Comparison of ENCODE assay signal across 10 cellular contexts in genomic region chr22:42073568-42074152, GRCh38. TPM values are rescaled to one million over a fixed set of nuclear protein-coding genes. Genes with fewer than 3 reads are reported as not detected.
DNase-seq lines count a peak whose midpoint lies in the region; ATAC-seq and TF ChIP-seq lines count a peak whose summit lies in the region.
"Had no signal": no experiment of that assay in that cellular context is flagged by ENCODE, and none has a peak within 500 bp of the region (broad histone marks: within the 10 kb centered on the region; RNA-seq: fewer than 3 reads in every experiment).

No MANE protein-coding gene starts in this region.

- peak overlapping the region; percentile 79 for H3K4me3 Mint-ChIP-seq in dendritic cell treated with granulocyte-macrophage colony-stimulating factor and Interleukin-4, amounts not matched to agents 40 ng/mL and 50 ng/mL, for 4 days

- H3K9me3 ChIP-seq in left ventricle myocardium inferior (replicated peaks) (no peaks in the 10 kb centered on the region), muscle layer of duodenum (ENCODE audit: control insufficient read depth in 1 of 2, low read length in 2 of 2) (no peaks in the 10 kb centered on the region), aorta (ENCODE audit: control insufficient read depth, low read length) (no peaks in the 10 kb centered on the region)

- H3K4me1 ChIP-seq in left ventricle myocardium inferior (peaks cover 80% of the 10 kb centered on the region), muscle layer of duodenum (ENCODE audit: control insufficient read depth in 1 of 2, insufficient read depth in 2 of 2, low read length in 2 of 2) (peaks cover 13 to 35% of the 10 kb centered on the region in 2 donors), aorta (ENCODE audit: control insufficient read depth in 1 of 2, insufficient read depth in 2 of 2, low read length in 2 of 2) (no peaks in the 10 kb centered on the region)

- peaks cover 58% of the 10 kb centered on the region for H3K36me3 Mint-ChIP-seq in dendritic cell treated with granulocyte-macrophage colony-stimulating factor and Interleukin-4, amounts not matched to agents 40 ng/mL and 50 ng/mL, for 4 days (ENCODE audit: low read depth)

- intact Hi-C loops in left ventricle myocardium inferior (cut with micrococcal nuclease), result no loop called here
- intact Hi-C loops in Right ventricle myocardium inferior (cut with DNase I), result no loop called here
- intact Hi-C loops in dendritic cell treated with granulocyte-macrophage colony-stimulating factor and Interleukin-4, amounts not matched to agents 40 ng/mL and 50 ng/mL, for 4 days (cut with micrococcal nuclease), result no loop called here
- intact Hi-C loops in aorta (cut with DNase I), result loop anchor here in 1 of 2 donors (5.0 kb wide), 1 partner anchor 386 kb away; the partner anchor contains the start of gene SNU13

- H3K4me3 ChIP-seq in left ventricle myocardium inferior, result peak overlapping the region; percentile 77
- H3K4me3 ChIP-seq in muscle layer of duodenum (ENCODE audit: low read depth in 1 of 2, low read length in 2 of 2), result peak overlapping the region; percentile 48 to 71
- H3K4me3 ChIP-seq in aorta (ENCODE audit: low read length in 2 of 2), result peak overlapping the region; percentile 53 to 80

- no peak for TF ChIP-seq CTCF in left ventricle myocardium inferior (IDR thresholded peaks at IDR 0.05; ENCODE audit: borderline replicate concordance)

- H3K27ac ChIP-seq in left ventricle myocardium inferior (replicated peaks) (peak overlapping the region; percentile 92), muscle layer of duodenum (ENCODE audit: low read length) (no peak overlapping the region), aorta (ENCODE audit: low read depth in 1 of 2, low read length in 2 of 2) (peak overlapping the region in 1 of 2 donors; percentile 92)

- H3K27me3 Mint-ChIP-seq in dendritic cell treated with granulocyte-macrophage colony-stimulating factor and Interleukin-4, amounts not matched to agents 40 ng/mL and 50 ng/mL, for 4 days, result no peaks in the 10 kb centered on the region

- H3K36me3 ChIP-seq in left ventricle myocardium inferior (peaks cover 17% of the 10 kb centered on the region), muscle layer of duodenum (ENCODE audit: control insufficient read depth in 1 of 2, insufficient read depth in 2 of 2, low read length in 2 of 2) (peaks cover 0 to 18% of the 10 kb centered on the region in 2 donors), aorta (ENCODE audit: control insufficient read depth in 1 of 2, insufficient read depth in 2 of 2, low read length in 1 of 2) (no peaks in the 10 kb centered on the region)

- no peak for ATAC-seq in Right ventricle myocardium inferior
- no peak for ATAC-seq in aorta (ENCODE audit: low FRiP score)
- no peak for ATAC-seq in HG03565 (IDR thresholded peaks at IDR 0.05; ENCODE audit: unreplicated experiment)

- H3K27ac Mint-ChIP-seq in dendritic cell treated with granulocyte-macrophage colony-stimulating factor and Interleukin-4, amounts not matched to agents 40 ng/mL and 50 ng/mL, for 4 days, result peak overlapping the region; percentile 96

- no peaks in the 10 kb centered on the region for H3K27me3 ChIP-seq in left ventricle myocardium inferior (ENCODE audit: low read depth)
- no peaks in the 10 kb centered on the region for H3K27me3 ChIP-seq in muscle layer of duodenum (ENCODE audit: low read depth, low read length)
- H3K27me3 ChIP-seq in aorta (ENCODE audit: control insufficient read depth in 1 of 2, insufficient read depth in 2 of 2, low read length in 1 of 2), result no peaks in the 10 kb centered on the region

- WGBS in aorta, 2 donors, result 40 to 45% methylated on average over 25 to 28 of the region's 28 CpGs

- H3K9me3 Mint-ChIP-seq in dendritic cell treated with granulocyte-macrophage colony-stimulating factor and Interleukin-4, amounts not matched to agents 40 ng/mL and 50 ng/mL, for 4 days, result no peaks in the 10 kb centered on the region

- peaks cover 67% of the 10 kb centered on the region for H3K4me1 Mint-ChIP-seq in dendritic cell treated with granulocyte-macrophage colony-stimulating factor and Interleukin-4, amounts not matched to agents 40 ng/mL and 50 ng/mL, for 4 days (ENCODE audit: low read depth)

- DNase-seq in left ventricle myocardium inferior (no peak), Right ventricle myocardium inferior (ENCODE audit: missing footprints) (no peak), aorta (no peak), MV-4-11 (lab: John Stamatoyannopoulos, UW) (no peak), NCI-H1930 (lab: John Stamatoyannopoulos, UW) (no peak)
- DNase-seq: NCI-H2081 treated with DMSO at 0.1 percent for 48 hours had no signal

RNA-seq across cellular contexts. Expression of gene PHETA2, which starts 0.4 kb away (rescaled TPM):
- total RNA-seq in left ventricle myocardium inferior (3.4 TPM), Right ventricle myocardium inferior (6.2 TPM), aorta (10 to 100 TPM; 14.4 to 24.4 TPM)
- 10 to 100 TPM; 12.8 to 16.6 TPM for polyA plus RNA-seq in aorta

RNA-seq across cellular contexts. Expression of gene NAGA, which starts 3.0 kb away (rescaled TPM):
- total RNA-seq in left ventricle myocardium inferior, result 11.7 TPM
- total RNA-seq in Right ventricle myocardium inferior, result 14.3 TPM
- 10 to 100 TPM; 22.3 to 27.6 TPM for total RNA-seq in aorta
- polyA plus RNA-seq in aorta, result 10 to 100 TPM in 1 of 2 donors, 1 to 10 TPM in 1; 8.4 to 16.3 TPM

RNA-seq across cellular contexts. Expression of gene SMDT1, which starts 5.8 kb away (rescaled TPM):
- total RNA-seq in left ventricle myocardium inferior (153 TPM), Right ventricle myocardium inferior (172 TPM), aorta (10 to 100 TPM; 62.9 to 71.3 TPM)
- polyA plus RNA-seq in aorta, result 100 to 1,000 TPM in 1 of 2 donors, 10 to 100 TPM in 1; 93.8 to 143 TPM

RNA-seq across cellular contexts. Expression of gene NDUFA6, which starts 16.9 kb away (rescaled TPM):
- total RNA-seq in left ventricle myocardium inferior, result 270 TPM
- 296 TPM for total RNA-seq in Right ventricle myocardium inferior
- 10 to 100 TPM; 30.6 to 34.1 TPM for total RNA-seq in aorta
- polyA plus RNA-seq in aorta, result 10 to 100 TPM; 72.3 to 81.5 TPM

RNA-seq across cellular contexts. Expression of gene CYP2D6, which starts 57.0 kb away (rescaled TPM):
- 0.16 TPM for total RNA-seq in left ventricle myocardium inferior
- total RNA-seq in Right ventricle myocardium inferior, result not detected
- total RNA-seq in aorta, result 1 to 10 TPM; 1.0 to 1.1 TPM
- polyA plus RNA-seq in aorta, result 1 to 10 TPM; 1.8 to 3.8 TPM
- total RNA-seq: myocyte had no signal
